1 cellular context compared by ENCODE assay signal in the genomic region with DNA sequence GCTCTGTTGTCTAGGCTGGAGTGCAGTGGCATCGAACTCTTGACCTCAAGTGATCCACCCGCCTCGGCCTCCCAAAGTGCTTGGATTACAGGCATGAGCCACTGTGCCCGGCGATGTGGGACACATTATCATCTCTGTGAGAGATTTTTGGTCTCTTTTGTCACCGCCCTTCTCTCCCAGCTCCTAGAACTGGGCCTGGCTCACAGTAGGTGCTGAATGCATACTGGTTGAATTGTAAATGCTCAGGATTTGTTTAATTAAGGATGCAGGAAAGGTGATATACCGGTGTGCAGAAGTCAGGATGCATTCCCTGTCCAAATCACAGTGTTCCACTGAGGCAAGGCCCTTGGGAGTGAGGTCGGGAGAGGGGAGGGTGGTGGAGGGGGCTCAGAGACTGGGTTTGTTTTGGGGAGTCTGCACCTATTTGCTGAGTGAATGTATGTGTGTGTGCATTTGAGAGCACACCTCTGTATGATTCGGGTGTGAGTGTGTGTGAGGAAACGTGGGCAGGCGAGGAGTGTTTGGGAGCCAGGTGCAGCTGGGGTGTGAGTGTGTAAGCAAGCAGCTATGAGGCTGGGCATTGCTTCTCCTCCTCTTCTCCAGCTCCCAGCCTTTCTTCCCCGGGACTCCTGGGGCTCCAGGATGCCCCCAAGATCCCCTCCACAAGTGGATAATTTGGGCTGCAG.
TF ChIP-seq lines count a peak whose summit lies in the region.

No MANE protein-coding gene starts in this region.

TF ChIP-seq in WTC11, 78 proteins besides CTCF, POLR2A, EP300 and RAD21 (continued from another document):
- TF ChIP-seq, protein P1, sequence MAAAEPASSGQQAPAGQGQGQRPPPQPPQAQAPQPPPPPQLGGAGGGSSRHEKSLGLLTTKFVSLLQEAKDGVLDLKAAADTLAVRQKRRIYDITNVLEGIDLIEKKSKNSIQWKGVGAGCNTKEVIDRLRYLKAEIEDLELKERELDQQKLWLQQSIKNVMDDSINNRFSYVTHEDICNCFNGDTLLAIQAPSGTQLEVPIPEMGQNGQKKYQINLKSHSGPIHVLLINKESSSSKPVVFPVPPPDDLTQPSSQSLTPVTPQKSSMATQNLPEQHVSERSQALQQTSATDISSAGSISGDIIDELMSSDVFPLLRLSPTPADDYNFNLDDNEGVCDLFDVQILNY (CRISPR knock-in tag; IDR thresholded peaks at IDR 0.05): no peak
- TF ChIP-seq, protein P2, sequence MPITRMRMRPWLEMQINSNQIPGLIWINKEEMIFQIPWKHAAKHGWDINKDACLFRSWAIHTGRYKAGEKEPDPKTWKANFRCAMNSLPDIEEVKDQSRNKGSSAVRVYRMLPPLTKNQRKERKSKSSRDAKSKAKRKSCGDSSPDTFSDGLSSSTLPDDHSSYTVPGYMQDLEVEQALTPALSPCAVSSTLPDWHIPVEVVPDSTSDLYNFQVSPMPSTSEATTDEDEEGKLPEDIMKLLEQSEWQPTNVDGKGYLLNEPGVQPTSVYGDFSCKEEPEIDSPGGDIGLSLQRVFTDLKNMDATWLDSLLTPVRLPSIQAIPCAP (CRISPR knock-in tag; IDR thresholded peaks at IDR 0.05): no peak
- TF ChIP-seq, protein P3, sequence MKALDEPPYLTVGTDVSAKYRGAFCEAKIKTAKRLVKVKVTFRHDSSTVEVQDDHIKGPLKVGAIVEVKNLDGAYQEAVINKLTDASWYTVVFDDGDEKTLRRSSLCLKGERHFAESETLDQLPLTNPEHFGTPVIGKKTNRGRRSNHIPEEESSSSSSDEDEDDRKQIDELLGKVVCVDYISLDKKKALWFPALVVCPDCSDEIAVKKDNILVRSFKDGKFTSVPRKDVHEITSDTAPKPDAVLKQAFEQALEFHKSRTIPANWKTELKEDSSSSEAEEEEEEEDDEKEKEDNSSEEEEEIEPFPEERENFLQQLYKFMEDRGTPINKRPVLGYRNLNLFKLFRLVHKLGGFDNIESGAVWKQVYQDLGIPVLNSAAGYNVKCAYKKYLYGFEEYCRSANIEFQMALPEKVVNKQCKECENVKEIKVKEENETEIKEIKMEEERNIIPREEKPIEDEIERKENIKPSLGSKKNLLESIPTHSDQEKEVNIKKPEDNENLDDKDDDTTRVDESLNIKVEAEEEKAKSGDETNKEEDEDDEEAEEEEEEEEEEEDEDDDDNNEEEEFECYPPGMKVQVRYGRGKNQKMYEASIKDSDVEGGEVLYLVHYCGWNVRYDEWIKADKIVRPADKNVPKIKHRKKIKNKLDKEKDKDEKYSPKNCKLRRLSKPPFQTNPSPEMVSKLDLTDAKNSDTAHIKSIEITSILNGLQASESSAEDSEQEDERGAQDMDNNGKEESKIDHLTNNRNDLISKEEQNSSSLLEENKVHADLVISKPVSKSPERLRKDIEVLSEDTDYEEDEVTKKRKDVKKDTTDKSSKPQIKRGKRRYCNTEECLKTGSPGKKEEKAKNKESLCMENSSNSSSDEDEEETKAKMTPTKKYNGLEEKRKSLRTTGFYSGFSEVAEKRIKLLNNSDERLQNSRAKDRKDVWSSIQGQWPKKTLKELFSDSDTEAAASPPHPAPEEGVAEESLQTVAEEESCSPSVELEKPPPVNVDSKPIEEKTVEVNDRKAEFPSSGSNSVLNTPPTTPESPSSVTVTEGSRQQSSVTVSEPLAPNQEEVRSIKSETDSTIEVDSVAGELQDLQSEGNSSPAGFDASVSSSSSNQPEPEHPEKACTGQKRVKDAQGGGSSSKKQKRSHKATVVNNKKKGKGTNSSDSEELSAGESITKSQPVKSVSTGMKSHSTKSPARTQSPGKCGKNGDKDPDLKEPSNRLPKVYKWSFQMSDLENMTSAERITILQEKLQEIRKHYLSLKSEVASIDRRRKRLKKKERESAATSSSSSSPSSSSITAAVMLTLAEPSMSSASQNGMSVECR (CRISPR knock-in tag; IDR thresholded peaks at IDR 0.05; ENCODE audit: borderline replicate concordance): no peak
- no peak for TF ChIP-seq ZNF138 (CRISPR knock-in tag; conservative IDR thresholded peaks at IDR 0.05)
- TF ChIP-seq, protein P4, sequence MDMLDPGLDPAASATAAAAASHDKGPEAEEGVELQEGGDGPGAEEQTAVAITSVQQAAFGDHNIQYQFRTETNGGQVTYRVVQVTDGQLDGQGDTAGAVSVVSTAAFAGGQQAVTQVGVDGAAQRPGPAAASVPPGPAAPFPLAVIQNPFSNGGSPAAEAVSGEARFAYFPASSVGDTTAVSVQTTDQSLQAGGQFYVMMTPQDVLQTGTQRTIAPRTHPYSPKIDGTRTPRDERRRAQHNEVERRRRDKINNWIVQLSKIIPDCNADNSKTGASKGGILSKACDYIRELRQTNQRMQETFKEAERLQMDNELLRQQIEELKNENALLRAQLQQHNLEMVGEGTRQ (CRISPR knock-in tag; IDR thresholded peaks at IDR 0.05): no peak
- no peak for TF ChIP-seq ZBTB21 (CRISPR knock-in tag; IDR thresholded peaks at IDR 0.05; ENCODE audit: borderline replicate concordance)
- TF ChIP-seq CREM (CRISPR knock-in tag; IDR thresholded peaks at IDR 0.05): no peak
